1 cellular context compared by ENCODE assay signal in the genomic region with DNA sequence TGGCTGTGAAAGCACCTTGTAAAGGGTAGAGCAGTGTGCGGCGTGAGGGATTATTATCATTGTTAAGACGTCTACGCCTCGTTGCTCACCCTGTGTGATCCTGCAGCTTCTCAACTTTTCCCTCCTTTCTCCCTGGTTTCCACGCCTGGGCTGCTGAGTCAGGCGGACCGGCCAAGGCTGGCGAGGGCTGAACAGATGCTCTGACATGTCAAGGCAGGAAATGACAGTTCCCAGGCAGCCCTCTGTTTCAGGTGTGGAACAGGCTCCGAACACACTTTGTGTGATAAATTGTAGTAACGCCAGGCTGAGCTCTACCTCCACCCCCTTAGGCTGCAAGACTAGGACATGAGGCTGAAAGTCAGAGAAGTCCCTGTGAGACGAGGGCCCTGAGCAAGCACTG.
TF ChIP-seq lines count a peak whose summit lies in the region.

No MANE protein-coding gene starts in this region.

TF ChIP-seq in IMR-90, 13 proteins besides CTCF, POLR2A, EP300 and RAD21:
- TF ChIP-seq MXI1 (IDR thresholded peaks at IDR 0.05; ENCODE audit: borderline replicate concordance, low read depth, low read length): no peak
- no peak for TF ChIP-seq MAZ (IDR thresholded peaks at IDR 0.05; ENCODE audit: borderline replicate concordance, low read depth, low read length)
- TF ChIP-seq, protein P1, sequence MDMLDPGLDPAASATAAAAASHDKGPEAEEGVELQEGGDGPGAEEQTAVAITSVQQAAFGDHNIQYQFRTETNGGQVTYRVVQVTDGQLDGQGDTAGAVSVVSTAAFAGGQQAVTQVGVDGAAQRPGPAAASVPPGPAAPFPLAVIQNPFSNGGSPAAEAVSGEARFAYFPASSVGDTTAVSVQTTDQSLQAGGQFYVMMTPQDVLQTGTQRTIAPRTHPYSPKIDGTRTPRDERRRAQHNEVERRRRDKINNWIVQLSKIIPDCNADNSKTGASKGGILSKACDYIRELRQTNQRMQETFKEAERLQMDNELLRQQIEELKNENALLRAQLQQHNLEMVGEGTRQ (IDR thresholded peaks at IDR 0.05; ENCODE audit: low read depth, low read length): no peak
- TF ChIP-seq, protein P2, sequence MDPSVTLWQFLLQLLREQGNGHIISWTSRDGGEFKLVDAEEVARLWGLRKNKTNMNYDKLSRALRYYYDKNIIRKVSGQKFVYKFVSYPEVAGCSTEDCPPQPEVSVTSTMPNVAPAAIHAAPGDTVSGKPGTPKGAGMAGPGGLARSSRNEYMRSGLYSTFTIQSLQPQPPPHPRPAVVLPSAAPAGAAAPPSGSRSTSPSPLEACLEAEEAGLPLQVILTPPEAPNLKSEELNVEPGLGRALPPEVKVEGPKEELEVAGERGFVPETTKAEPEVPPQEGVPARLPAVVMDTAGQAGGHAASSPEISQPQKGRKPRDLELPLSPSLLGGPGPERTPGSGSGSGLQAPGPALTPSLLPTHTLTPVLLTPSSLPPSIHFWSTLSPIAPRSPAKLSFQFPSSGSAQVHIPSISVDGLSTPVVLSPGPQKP (IDR thresholded peaks at IDR 0.05; ENCODE audit: borderline replicate concordance, low read depth, low read length): no peak
- TF ChIP-seq SMC3 (IDR thresholded peaks at IDR 0.05; ENCODE audit: low read depth, low read length): no peak
- TF ChIP-seq FOS (IDR thresholded peaks at IDR 0.05; ENCODE audit: low read depth, low read length): no peak
- TF ChIP-seq BHLHE40 (IDR thresholded peaks at IDR 0.05; ENCODE audit: low read depth, low read length): no peak
- no peak for TF ChIP-seq CEBPB (IDR thresholded peaks at IDR 0.05; ENCODE audit: low read depth, low read length)
- TF ChIP-seq NFE2L2 (IDR thresholded peaks at IDR 0.05; ENCODE audit: low read depth, low read length): no peak
- TF ChIP-seq RCOR1 (IDR thresholded peaks at IDR 0.05; ENCODE audit: insufficient replicate concordance, low read length): no peak
- TF ChIP-seq RFX5 (IDR thresholded peaks at IDR 0.05; ENCODE audit: low read depth, low read length): no peak
- no peak for TF ChIP-seq CHD1 (IDR thresholded peaks at IDR 0.05; ENCODE audit: low read depth, low read length)
